In genomic region chr5:37814699-37815098, GRCh38 we compare ENCODE assay signal across 1 cellular context.
TF ChIP-seq lines count a peak whose summit lies in the region.

No MANE protein-coding gene starts in this region.

TF ChIP-seq in GM12878, 131 proteins besides CTCF, POLR2A, EP300 and RAD21 (continued from another document):
- no peak for TF ChIP-seq PBX3 (IDR thresholded peaks at IDR 0.05; ENCODE audit: insufficient replicate concordance, low read depth, low read length)
- no peak for TF ChIP-seq E2F8 (IDR thresholded peaks at IDR 0.05; ENCODE audit: low read depth, partially characterized antibody)
- TF ChIP-seq PAX5 (IDR thresholded peaks at IDR 0.05; ENCODE audit: borderline replicate concordance, low read depth, low read length) = 0 out of 2 replicates have a peak, but pooled peaks have one; percentile 40
- no peak for TF ChIP-seq SP1 (IDR thresholded peaks at IDR 0.05; ENCODE audit: low read depth, low read length)
- TF ChIP-seq RELB (IDR thresholded peaks at IDR 0.05; ENCODE audit: low read depth) = peak; percentile 45
- TF ChIP-seq IKZF2 (IDR thresholded peaks at IDR 0.05) = peak; percentile 69 to 70
- peak; percentile 19; the same call in 1 of the 2 replicates for TF ChIP-seq EED (IDR thresholded peaks at IDR 0.05; ENCODE audit: low read depth)
- no peak for TF ChIP-seq GABPA (IDR thresholded peaks at IDR 0.05; ENCODE audit: low read depth)
- TF ChIP-seq NR2C1 (IDR thresholded peaks at IDR 0.05) = no peak
- 0 out of 2 replicates have a peak, but pooled peaks have one; percentile 4 for TF ChIP-seq MEF2A (IDR thresholded peaks at IDR 0.05; ENCODE audit: insufficient read depth, low read depth, low read length)
- 0 out of 2 replicates have a peak, but pooled peaks have one; percentile 35 for TF ChIP-seq BCL11A (IDR thresholded peaks at IDR 0.05; ENCODE audit: low read depth, low read length)
- TF ChIP-seq EGR1 (IDR thresholded peaks at IDR 0.05; ENCODE audit: borderline replicate concordance in 1 of 2, low read depth in 2 of 2, low read length in 2 of 2) = no peak
- peak; percentile 45 for TF ChIP-seq BCL3 (IDR thresholded peaks at IDR 0.05; ENCODE audit: borderline replicate concordance, insufficient read depth, low read depth, low read length, poor library complexity, severe bottlenecking)
- no peak for TF ChIP-seq RFX5 (IDR thresholded peaks at IDR 0.05; ENCODE audit: low read depth, low read length)
- TF ChIP-seq E2F4 (IDR thresholded peaks at IDR 0.05; ENCODE audit: low read depth, low read length) = no peak
- TF ChIP-seq RB1 (IDR thresholded peaks at IDR 0.05; ENCODE audit: borderline replicate concordance) = no peak
- TF ChIP-seq IRF5 (IDR thresholded peaks at IDR 0.05; ENCODE audit: borderline replicate concordance) = no peak
